Comparison of ENCODE assay signal across 18 cellular contexts in genomic region chr7:150570712-150571465, GRCh38. TPM values are rescaled to one million over a fixed set of nuclear protein-coding genes. Genes with fewer than 3 reads are reported as not detected.
DNase-seq lines count a peak whose midpoint lies in the region; ATAC-seq and TF ChIP-seq lines count a peak whose summit lies in the region.
"Had no signal": no experiment of that assay in that cellular context is flagged by ENCODE, and none has a peak within 500 bp of the region (broad histone marks: within the 10 kb centered on the region; RNA-seq: fewer than 3 reads in every experiment).

No MANE protein-coding gene starts in this region.

- peaks cover 49% of the 10 kb centered on the region for H3K9me3 ChIP-seq in CD4-positive, alpha-beta T cell (ENCODE audit: control insufficient read depth, low read length)
- H3K9me3 ChIP-seq in CD8-positive, alpha-beta memory T cell (ENCODE audit: low read length): peaks cover 41% of the 10 kb centered on the region
- no peaks in the 10 kb centered on the region for H3K9me3 ChIP-seq in right lobe of liver
- H3K9me3 ChIP-seq: colonic mucosa, pancreas, thyroid gland had no signal

- 65% methylated on average over 5 of the region's 5 CpGs for WGBS in right lobe of liver (ENCODE audit: insufficient coverage, low coverage, low lambda C conversion rate, missing lambda C conversion rate)

- H3K4me1 ChIP-seq in CD8-positive, alpha-beta memory T cell (ENCODE audit: insufficient read depth, low read length): peaks cover 46% of the 10 kb centered on the region
- no peaks in the 10 kb centered on the region for H3K4me1 ChIP-seq in right lobe of liver
- H3K4me1 ChIP-seq: colonic mucosa, gastroesophageal sphincter, pancreas, thyroid gland had no signal

- peaks cover 92% of the 10 kb centered on the region for H3K36me3 Mint-ChIP-seq in CD4-positive, alpha-beta T cell (ENCODE audit: low read depth)
- H3K36me3 Mint-ChIP-seq in CD8-positive, alpha-beta memory T cell: peaks cover 41 to 82% (median 76%) of the 10 kb centered on the region in 3 donors
- H3K36me3 Mint-ChIP-seq in activated T-helper 2 cell treated with anti-CD3 and anti-CD28 coated beads, Interferon-gamma antibody, Interleukin-2, Interleukin-4, amounts not matched to agents 10 μg/mL and 5 μg/mL and 100 μg/mL, durations not matched to agents 14 hours and 24 hours and 36 hours (ENCODE audit: low read depth): peaks cover 70% of the 10 kb centered on the region
- no peaks in the 10 kb centered on the region for H3K36me3 Mint-ChIP-seq in HFFc6 (ENCODE audit: low read depth)

- no peaks in the 10 kb centered on the region for H3K27me3 Mint-ChIP-seq in CD4-positive, alpha-beta T cell
- peaks cover 0 to 4% of the 10 kb centered on the region in 2 donors for H3K27me3 Mint-ChIP-seq in CD8-positive, alpha-beta memory T cell
- no peaks in the 10 kb centered on the region for H3K27me3 Mint-ChIP-seq in activated T-helper 2 cell treated with anti-CD3 and anti-CD28 coated beads, Interferon-gamma antibody, Interleukin-2, Interleukin-4, amounts not matched to agents 10 μg/mL and 5 μg/mL and 100 μg/mL, durations not matched to agents 14 hours and 24 hours and 36 hours (ENCODE audit: low read depth)
- no peaks in the 10 kb centered on the region; the same call in 1 of the 2 replicates for H3K27me3 Mint-ChIP-seq in HFFc6 (ENCODE audit: insufficient read depth)

- DNase-seq in CD4-positive, alpha-beta T cell: no peak
- no peak for DNase-seq in CD8-positive, alpha-beta memory T cell
- DNase-seq in activated T-helper 2 cell treated with anti-CD3 and anti-CD28 coated beads, Interferon-gamma antibody, Interleukin-2, Interleukin-4, amounts not matched to agents 10 μg/mL and 5 μg/mL and 100 μg/mL, durations not matched to agents 14 hours and 24 hours and 36 hours (ENCODE audit: low spot score): no peak
- DNase-seq in right lobe of liver (no peak), HFFc6 (no peak)
- DNase-seq in stimulated activated CD4-positive, alpha-beta T cell treated with anti-CD3 and anti-CD28 coated beads, Interleukin-1b, Interleukin-23, amount 100 ng/mL, for 48 hours: no peak
- DNase-seq: activated CD4-positive, alpha-beta T cell treated with anti-CD3 and anti-CD28 coated beads for 48 hours; activated effector memory CD4-positive, alpha-beta T cell treated with Interleukin-2 at 50 U/mL for 16 hours; colonic mucosa; left lung; NCI-H2029 treated with DMSO at 0.1 percent for 48 hours; pancreas; small intestine; thyroid gland had no signal

- H3K27ac Mint-ChIP-seq in CD4-positive, alpha-beta T cell: peak overlapping the region; percentile 88
- peak overlapping the region; percentile 45 to 98 (median 92) for H3K27ac Mint-ChIP-seq in CD8-positive, alpha-beta memory T cell
- H3K27ac Mint-ChIP-seq in activated T-helper 2 cell treated with anti-CD3 and anti-CD28 coated beads, Interferon-gamma antibody, Interleukin-2, Interleukin-4, amounts not matched to agents 10 μg/mL and 5 μg/mL and 100 μg/mL, durations not matched to agents 14 hours and 24 hours and 36 hours: peak overlapping the region; percentile 97
- H3K27ac Mint-ChIP-seq in HFFc6: no peak overlapping the region

- no peak for ATAC-seq in CD4-positive, alpha-beta T cell (ENCODE audit: poor library complexity)
- peak; percentile 20 to 44 (median 38) for ATAC-seq in right lobe of liver
- ATAC-seq in HG02970 (IDR thresholded peaks at IDR 0.05; ENCODE audit: low FRiP score, unreplicated experiment): no peak
- ATAC-seq: gastroesophageal sphincter, left lung, pancreas had no signal

- peak overlapping the region; percentile 34 for H3K27ac ChIP-seq in CD4-positive, alpha-beta T cell (ENCODE audit: low read depth, low read length)
- H3K27ac ChIP-seq in CD8-positive, alpha-beta memory T cell (ENCODE audit: low read depth, low read length): no peak overlapping the region
- no peak overlapping the region for H3K27ac ChIP-seq in right lobe of liver
- H3K27ac ChIP-seq: colonic mucosa, pancreas, thyroid gland had no signal

- no peak for TF ChIP-seq POLR2A in right lobe of liver (IDR thresholded peaks at IDR 0.05)

- peaks cover 61% of the 10 kb centered on the region for H3K4me1 Mint-ChIP-seq in CD4-positive, alpha-beta T cell (ENCODE audit: low read depth)
- H3K4me1 Mint-ChIP-seq in CD8-positive, alpha-beta memory T cell: peaks cover 56 to 78% (median 74%) of the 10 kb centered on the region in 3 donors
- peaks cover 39% of the 10 kb centered on the region for H3K4me1 Mint-ChIP-seq in activated T-helper 2 cell treated with anti-CD3 and anti-CD28 coated beads, Interferon-gamma antibody, Interleukin-2, Interleukin-4, amounts not matched to agents 10 μg/mL and 5 μg/mL and 100 μg/mL, durations not matched to agents 14 hours and 24 hours and 36 hours (ENCODE audit: low read depth)
- no peaks in the 10 kb centered on the region for H3K4me1 Mint-ChIP-seq in HFFc6 (ENCODE audit: low read depth)

- peak overlapping the region; percentile 98 for H3K4me3 Mint-ChIP-seq in CD4-positive, alpha-beta T cell
- peak overlapping the region; percentile 97 to 100 (median 100) for H3K4me3 Mint-ChIP-seq in CD8-positive, alpha-beta memory T cell
- H3K4me3 Mint-ChIP-seq in activated T-helper 2 cell treated with anti-CD3 and anti-CD28 coated beads, Interferon-gamma antibody, Interleukin-2, Interleukin-4, amounts not matched to agents 10 μg/mL and 5 μg/mL and 100 μg/mL, durations not matched to agents 14 hours and 24 hours and 36 hours (ENCODE audit: low read depth): peak overlapping the region; percentile 56
- H3K4me3 Mint-ChIP-seq in HFFc6: no peak overlapping the region

- peaks cover 16% of the 10 kb centered on the region for H3K9me3 Mint-ChIP-seq in CD4-positive, alpha-beta T cell
- peaks cover 24 to 75% (median 64%) of the 10 kb centered on the region in 5 donors for H3K9me3 Mint-ChIP-seq in CD8-positive, alpha-beta memory T cell
- peaks cover 35% of the 10 kb centered on the region for H3K9me3 Mint-ChIP-seq in activated T-helper 2 cell treated with anti-CD3 and anti-CD28 coated beads, Interferon-gamma antibody, Interleukin-2, Interleukin-4, amounts not matched to agents 10 μg/mL and 5 μg/mL and 100 μg/mL, durations not matched to agents 14 hours and 24 hours and 36 hours
- H3K9me3 Mint-ChIP-seq in HFFc6: peaks cover 41% of the 10 kb centered on the region

- POLR2A ChIA-PET in CD4-positive, alpha-beta T cell (lab: Charles Lee): interaction anchor here (1.0 to 9.9 kb wide), 15 partner anchors 11 to 185 kb away, joined by 3 to 164 read pairs (median 29); partner anchors contain the start of genes GIMAP2, GIMAP5, GIMAP6 and GIMAP7
- POLR2A ChIA-PET in CD8-positive, alpha-beta memory T cell (lab: Charles Lee): interaction anchor here (1.1 to 1.2 kb wide), 2 partner anchors 54 to 120 kb away, joined by 3 read pairs; partner anchors contain the start of gene GIMAP8

- CTCF ChIA-PET in CD4-positive, alpha-beta T cell (lab: Charles Lee): interaction anchor here (1.3 to 2.1 kb wide), 2 partner anchors 145 to 186 kb away, joined by 3 to 6 read pairs; partner anchors contain the start of gene GIMAP1
- CTCF ChIA-PET in CD8-positive, alpha-beta memory T cell (lab: Charles Lee): interaction anchor here (1.3 to 4.9 kb wide), 5 partner anchors 61 to 185 kb away, joined by 4 to 28 read pairs (median 25); partner anchors contain the start of genes GIMAP1, GIMAP6 and GIMAP8

- intact Hi-C loops in CD4-positive, alpha-beta T cell (cut with DNase I, micrococcal nuclease): no loop called here
- intact Hi-C loops in activated T-helper 2 cell treated with anti-CD3 and anti-CD28 coated beads, Interferon-gamma antibody, Interleukin-2, Interleukin-4, amounts not matched to agents 10 μg/mL and 5 μg/mL and 100 μg/mL, durations not matched to agents 14 hours and 24 hours and 36 hours (cut with micrococcal nuclease): no loop called here
- intact Hi-C loops in right lobe of liver (cut with DNase I): no loop called here

- no peaks in the 10 kb centered on the region for H3K27me3 ChIP-seq in CD4-positive, alpha-beta T cell (ENCODE audit: control insufficient read depth, insufficient read depth, low read length)
- H3K27me3 ChIP-seq in CD8-positive, alpha-beta memory T cell (ENCODE audit: insufficient read depth, low read length, poor library complexity, severe bottlenecking): no peaks in the 10 kb centered on the region
- no peaks in the 10 kb centered on the region for H3K27me3 ChIP-seq in right lobe of liver
- H3K27me3 ChIP-seq: colonic mucosa, gastroesophageal sphincter, left lung, pancreas, thyroid gland had no signal

- H3K4me3 ChIP-seq in CD8-positive, alpha-beta memory T cell (ENCODE audit: low read length): peak overlapping the region; percentile 50
- no peak overlapping the region for H3K4me3 ChIP-seq in right lobe of liver
- H3K4me3 ChIP-seq: colonic mucosa, pancreas, thyroid gland had no signal

- TF ChIP-seq CTCF in CD4-positive, alpha-beta T cell (IDR thresholded peaks at IDR 0.05): no peak
- TF ChIP-seq CTCF in right lobe of liver (IDR thresholded peaks at IDR 0.05) (no peak), HFFc6 (IDR thresholded peaks at IDR 0.05) (no peak)

- peaks cover 42% of the 10 kb centered on the region for H3K36me3 ChIP-seq in CD8-positive, alpha-beta memory T cell (ENCODE audit: insufficient read depth, low read length)
- H3K36me3 ChIP-seq in right lobe of liver: peaks cover 0 to 6% (median 0%) of the 10 kb centered on the region in 4 donors
- H3K36me3 ChIP-seq: colonic mucosa, pancreas had no signal

RNA-seq across cellular contexts. Expression of gene GIMAP4, which starts 3.7 kb away (rescaled TPM):
- total RNA-seq in CD4-positive, alpha-beta T cell: 10 to 100 TPM; 20.7 to 23.6 TPM
- total RNA-seq in CD8-positive, alpha-beta memory T cell: 10 to 100 TPM; 57.3 to 59.3 TPM
- polyA plus RNA-seq in CD8-positive, alpha-beta memory T cell: 577 TPM
- total RNA-seq in activated T-helper 2 cell treated with anti-CD3 and anti-CD28 coated beads, Interferon-gamma antibody, Interleukin-2, Interleukin-4, amounts not matched to agents 10 μg/mL and 5 μg/mL and 100 μg/mL, durations not matched to agents 14 hours and 24 hours and 36 hours: 36.7 and 39.1 TPM in 2 replicates
- total RNA-seq in right lobe of liver: 10 to 100 TPM in 5 of 6 experiments, 1 to 10 TPM in 1; 7.2 to 19.4 (median 12.3) TPM
- not detected for total RNA-seq in HFFc6 (2021; fragmentation: NEBNext Ultra II Directional; extraction: Animal tissue kit (Norgen Biotek cat#: 25700))
- total RNA-seq: NCI-H460 had no signal
- polyA plus RNA-seq: BJ had no signal

RNA-seq across cellular contexts. Expression of gene GIMAP7, which starts 56.2 kb away (rescaled TPM):
- 10 to 100 TPM; 48.4 to 50.7 TPM for total RNA-seq in CD4-positive, alpha-beta T cell
- total RNA-seq in CD8-positive, alpha-beta memory T cell: 10 to 100 TPM; 47.3 to 51.4 TPM
- polyA plus RNA-seq in CD8-positive, alpha-beta memory T cell: 861 TPM
- total RNA-seq in activated T-helper 2 cell treated with anti-CD3 and anti-CD28 coated beads, Interferon-gamma antibody, Interleukin-2, Interleukin-4, amounts not matched to agents 10 μg/mL and 5 μg/mL and 100 μg/mL, durations not matched to agents 14 hours and 24 hours and 36 hours: 22.6 and 24.1 TPM in 2 replicates
- total RNA-seq in right lobe of liver: 1 to 10 TPM; 2.6 to 9.1 (median 6.0) TPM
- total RNA-seq in HFFc6 (2021; fragmentation: NEBNext Ultra II Directional; extraction: Animal tissue kit (Norgen Biotek cat#: 25700)): not detected
- total RNA-seq: NCI-H460 had no signal
- polyA plus RNA-seq: BJ had no signal

Comparison
In these comparisons a context has a peak if more than half of its experiments do, and no peak if none do; other contexts are left out.
1. ATAC-seq: peak in right lobe of liver (4 of 4); none in CD4-positive, alpha-beta T cell (single experiment) and HG02970 (single experiment).
2. RNA of gene GIMAP4, which starts 3.7 kb away (total RNA-seq): 57.3 to 59.3 TPM in CD8-positive, alpha-beta memory T cell, 36.7 to 39.1 TPM in activated T-helper 2 cell treated with anti-CD3 and anti-CD28 coated beads, Interferon-gamma antibody, Interleukin-2, Interleukin-4, amounts not matched to agents 10 μg/mL and 5 μg/mL and 100 μg/mL, durations not matched to agents 14 hours and 24 hours and 36 hours, 20.7 to 23.6 TPM in CD4-positive, alpha-beta T cell and 7.2 to 19.4 TPM in right lobe of liver; not detected in HFFc6; every median in the first group is over 4 times any median in the second.